ENCODE assay signal across 8 cellular contexts in the genomic region with DNA sequence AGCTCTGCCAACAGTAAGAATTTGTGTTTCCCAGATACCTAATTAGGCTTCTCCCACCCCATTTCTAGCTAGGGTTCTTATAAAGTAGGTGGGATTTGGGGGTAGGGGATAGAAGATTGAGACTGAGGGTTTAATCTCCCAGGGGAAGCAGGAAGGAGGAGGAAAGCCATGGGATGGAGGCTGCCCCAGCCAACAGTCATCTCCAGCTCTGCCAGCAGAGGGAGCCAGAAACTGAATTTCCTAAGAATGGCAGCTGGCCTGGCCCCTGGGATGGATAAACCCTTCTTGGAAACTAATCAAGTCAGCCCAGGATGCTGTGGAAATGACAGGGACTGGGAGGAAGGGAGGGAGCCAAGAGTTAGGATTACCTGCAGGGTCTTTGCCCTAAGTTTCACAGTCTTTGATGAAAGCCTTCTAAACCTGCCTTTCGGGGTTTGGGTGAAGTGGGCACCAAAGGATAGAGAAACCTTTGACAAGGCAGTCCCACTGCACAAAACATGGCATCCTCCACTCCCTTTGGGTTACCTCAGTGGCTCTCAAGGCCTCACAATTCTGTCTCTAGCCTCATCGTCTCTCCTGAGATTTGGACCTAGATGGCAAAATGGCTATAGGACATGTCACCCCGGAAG. TPM values are rescaled to one million over a fixed set of nuclear protein-coding genes. Genes with fewer than 3 reads are reported as not detected.
DNase-seq lines count a peak whose midpoint lies in the region; ATAC-seq and TF ChIP-seq lines count a peak whose summit lies in the region.

No MANE protein-coding gene starts in this region.

- DNase-seq in DMS153 treated with DMSO at 0.1 percent for 48 hours (lab: John Stamatoyannopoulos, UW; ENCODE audit: unreplicated experiment) (peak; percentile 19), HEK293T (ENCODE audit: extremely low spot score) (peak; percentile 89), NCI-H748 treated with DMSO at 0.1 percent for 48 hours (lab: John Stamatoyannopoulos, UW) (peak; percentile 71), fibroblast of pulmonary artery (ENCODE audit: low read depth) (peak; percentile 67), osteocyte (ENCODE audit: extremely low spot score, unreplicated experiment) (peak; percentile 86)
- peak; percentile 37 to 48 for DNase-seq in activated T-cell treated with anti-CD3 and anti-CD28 coated beads, Interleukin-2, amount 50 U/mL, for 72 hours

- POLR2A ChIA-PET in HEK293T (lab: Yijun Ruan, JAX), result interaction anchor here (2.0 to 6.6 kb wide), 2 partner anchors 31 to 64 kb away, joined by 5 to 37 read pairs; partner anchors contain the start of genes PIN4 and RPS4X

- H3K4me3 Mint-ChIP-seq in activated T-cell treated with anti-CD3 and anti-CD28 coated beads, Interleukin-2, amount 50 U/mL, for 72 hours, result no peak overlapping the region
- H3K4me3 Mint-ChIP-seq in osteocyte (ENCODE audit: unreplicated experiment), result no peak overlapping the region

- peak in 1 of 2 donors; percentile 62 for ATAC-seq in activated T-cell treated with anti-CD3 and anti-CD28 coated beads, Interleukin-2, amount 50 U/mL, for 72 hours (replicated peaks in 1 of 2)
- no peak for ATAC-seq in HG03196 (IDR thresholded peaks at IDR 0.05; ENCODE audit: unreplicated experiment)
- ATAC-seq in GM18861 (IDR thresholded peaks at IDR 0.05; ENCODE audit: unreplicated experiment), result no peak

- no peak overlapping the region for H3K27ac Mint-ChIP-seq in activated T-cell treated with anti-CD3 and anti-CD28 coated beads, Interleukin-2, amount 50 U/mL, for 72 hours
- no peak overlapping the region for H3K27ac Mint-ChIP-seq in osteocyte (ENCODE audit: unreplicated experiment)

- H3K4me1 Mint-ChIP-seq in activated T-cell treated with anti-CD3 and anti-CD28 coated beads, Interleukin-2, amount 50 U/mL, for 72 hours (ENCODE audit: low read depth), result peaks cover 8% of the 10 kb centered on the region
- H3K4me1 Mint-ChIP-seq in osteocyte (ENCODE audit: unreplicated experiment), result peaks cover 12% of the 10 kb centered on the region

- H3K9me3 Mint-ChIP-seq in activated T-cell treated with anti-CD3 and anti-CD28 coated beads, Interleukin-2, amount 50 U/mL, for 72 hours, result no peaks in the 10 kb centered on the region
- no peaks in the 10 kb centered on the region for H3K9me3 Mint-ChIP-seq in osteocyte (ENCODE audit: unreplicated experiment)

- H3K27me3 Mint-ChIP-seq in activated T-cell treated with anti-CD3 and anti-CD28 coated beads, Interleukin-2, amount 50 U/mL, for 72 hours (ENCODE audit: low read depth), result peaks cover 16% of the 10 kb centered on the region
- H3K27me3 Mint-ChIP-seq in osteocyte (ENCODE audit: unreplicated experiment), result no peaks in the 10 kb centered on the region

- CTCF ChIA-PET in HEK293T (lab: Yijun Ruan, JAX), result interaction anchor here (0.6 to 1.5 kb wide), 8 partner anchors 9 to 294 kb away, joined by 3 to 7 read pairs (median 4); partner anchors contain the start of gene RPS4X

- H3K4me3 ChIP-seq in fibroblast of pulmonary artery (replicated peaks; ENCODE audit: low read depth, low read length), result no peak overlapping the region

- TF ChIP-seq CTCF in fibroblast of pulmonary artery (IDR thresholded peaks at IDR 0.05; ENCODE audit: low read length, missing control alignments) (peak; percentile 66), osteocyte (IDR thresholded peaks at IDR 0.05) (peak; percentile 72)

- H3K36me3 Mint-ChIP-seq in activated T-cell treated with anti-CD3 and anti-CD28 coated beads, Interleukin-2, amount 50 U/mL, for 72 hours (ENCODE audit: insufficient read depth in 2 of 2), result no peaks in the 10 kb centered on the region
- H3K36me3 Mint-ChIP-seq in osteocyte (ENCODE audit: unreplicated experiment), result no peaks in the 10 kb centered on the region

TF ChIP-seq in HEK293T, 16 proteins besides CTCF, POLR2A, EP300 and RAD21:
- no peak for TF ChIP-seq HDGF (IDR thresholded peaks at IDR 0.05; ENCODE audit: borderline replicate concordance)
- TF ChIP-seq ZNF384 (IDR thresholded peaks at IDR 0.05), result no peak
- no peak for TF ChIP-seq FOXK2 (IDR thresholded peaks at IDR 0.05)
- TF ChIP-seq FOXM1 (IDR thresholded peaks at IDR 0.05; ENCODE audit: borderline replicate concordance), result no peak
- TF ChIP-seq L3MBTL2 (conservative IDR thresholded peaks at IDR 0.05), result no peak
- TF ChIP-seq FOXA1 (IDR thresholded peaks at IDR 0.05), result no peak
- no peak for TF ChIP-seq ELF4 (IDR thresholded peaks at IDR 0.05)
- TF ChIP-seq LEF1 (IDR thresholded peaks at IDR 0.05; ENCODE audit: borderline replicate concordance), result no peak
- no peak for TF ChIP-seq SP1 (IDR thresholded peaks at IDR 0.05)
- TF ChIP-seq PKNOX1 (IDR thresholded peaks at IDR 0.05), result no peak
- TF ChIP-seq NFRKB (IDR thresholded peaks at IDR 0.05), result no peak
- TF ChIP-seq BHLHE40 (IDR thresholded peaks at IDR 0.05; ENCODE audit: borderline replicate concordance), result no peak
- TF ChIP-seq SUZ12 (IDR thresholded peaks at IDR 0.05), result no peak
- TF ChIP-seq CTBP1 (IDR thresholded peaks at IDR 0.05; ENCODE audit: borderline replicate concordance), result no peak
- TF ChIP-seq TARDBP (IDR thresholded peaks at IDR 0.05), result no peak
- TF ChIP-seq ARNT (IDR thresholded peaks at IDR 0.05), result no peak

RNA-seq across cellular contexts. Expression of gene ERCC6L, which starts 6.7 kb away (rescaled TPM):
- total RNA-seq in activated T-cell treated with anti-CD3 and anti-CD28 coated beads, Interleukin-2, amount 50 U/mL, for 72 hours, result 1 to 10 TPM; 5.4 to 6.5 TPM
- total RNA-seq in osteocyte, result 1.1 and 1.3 TPM in 2 replicates

RNA-seq across cellular contexts. Expression of gene RPS4X, which starts 31.5 kb away (rescaled TPM):
- 1,000 to 10,000 TPM; 1,394 to 2,332 TPM for total RNA-seq in activated T-cell treated with anti-CD3 and anti-CD28 coated beads, Interleukin-2, amount 50 U/mL, for 72 hours
- 1,562 and 1,587 TPM in 2 replicates for total RNA-seq in osteocyte

Comparison
In these comparisons a context has a peak if more than half of its experiments do, and no peak if none do; other contexts are left out.
1. DNase-seq: peak in every context shown above with its lines; median percentile 89 in HEK293T; 86 in osteocyte; 71 in NCI-H748 treated with DMSO at 0.1 percent for 48 hours; 67 in fibroblast of pulmonary artery; 42 in activated T-cell treated with anti-CD3 and anti-CD28 coated beads, Interleukin-2, amount 50 U/mL, for 72 hours; 19 in DMS153 treated with DMSO at 0.1 percent for 48 hours.